8 cellular contexts compared by ENCODE assay signal in the genomic region with DNA sequence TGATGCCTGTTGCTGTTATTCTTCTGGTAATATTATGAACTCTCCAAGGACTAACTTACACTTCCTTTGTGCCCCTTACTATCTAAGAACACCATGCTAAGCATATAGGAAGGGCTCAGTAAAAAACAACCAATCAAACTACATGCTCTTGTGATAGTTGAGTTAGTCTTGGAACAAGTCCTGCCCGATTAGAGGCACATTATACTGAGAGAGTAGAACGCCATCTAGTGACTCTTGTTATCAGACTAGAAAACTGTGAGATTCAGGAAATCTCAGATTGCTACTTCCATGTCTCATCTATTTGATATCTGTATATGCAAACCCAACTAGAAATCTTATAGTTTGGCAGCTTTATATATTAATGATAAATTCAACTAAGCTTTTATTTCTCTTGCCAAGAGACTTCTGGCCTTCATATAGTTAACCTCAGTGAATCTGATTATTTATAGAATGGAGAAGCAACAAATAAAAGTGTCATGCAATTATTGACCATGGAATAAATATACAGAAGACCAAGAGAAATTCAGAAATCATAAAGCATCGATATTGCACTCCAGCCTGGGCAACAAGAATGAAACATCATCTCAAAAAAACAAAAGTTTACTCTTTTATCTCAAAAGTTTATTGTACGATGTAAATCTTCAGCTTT. TPM values are rescaled to one million over a fixed set of nuclear protein-coding genes. Genes with fewer than 3 reads are reported as not detected.
A peak's percentile ranks its signal among the peaks of the same experiment; 100 is the strongest.
DNase-seq lines count a peak whose midpoint lies in the region; TF ChIP-seq lines count a peak whose summit lies in the region.

No MANE protein-coding gene starts in this region.

- no peaks in the 10 kb centered on the region for H3F3A ChIP-seq in MM.1S (ENCODE audit: insufficient read depth, low read length)

- H3K79me2 ChIP-seq in MM.1S (ENCODE audit: low read length) = no peaks in the 10 kb centered on the region

- no peak for TF ChIP-seq POLR2A in Peyer's patch (IDR thresholded peaks at IDR 0.05)

- H3K4me1 ChIP-seq in MM.1S (ENCODE audit: low read length) (peaks cover 7% of the 10 kb centered on the region; the same call in 1 of the 2 replicates), Peyer's patch (no peaks in the 10 kb centered on the region)

- TF ChIP-seq CTCF in MM.1S (IDR thresholded peaks at IDR 0.05; ENCODE audit: low read length) = peak; percentile 71
- TF ChIP-seq CTCF in Peyer's patch (IDR thresholded peaks at IDR 0.05) = peak in 5 of 6 experiments; percentile 24 to 83 (median 67)

- H2AFZ ChIP-seq in MM.1S (ENCODE audit: low read length) = no peak overlapping the region

- no peak overlapping the region for H3K4me2 ChIP-seq in MM.1S (ENCODE audit: low read depth, low read length)

- no peaks in the 10 kb centered on the region for H3K36me3 ChIP-seq in MM.1S (replicated peaks; ENCODE audit: insufficient read depth, low read length)
- no peaks in the 10 kb centered on the region for H3K36me3 ChIP-seq in Peyer's patch
- no peaks in the 10 kb centered on the region for H3K36me3 ChIP-seq in MG63

- H3K4me3 ChIP-seq in MM.1S (ENCODE audit: low read length) (no peak overlapping the region), Peyer's patch (no peak overlapping the region), MG63 (no peak overlapping the region)

- H4K20me1 ChIP-seq in MM.1S (ENCODE audit: insufficient read depth, low read length) = no peaks in the 10 kb centered on the region

- DNase-seq in GDM1 (lab: John Stamatoyannopoulos, UW) (peak; percentile 44), MM.1S (peak; percentile 76), Peyer's patch (no peak), dedifferentiated amniotic fluid mesenchymal stem cell (ENCODE audit: extremely low spot score) (peak; percentile 78), medulla oblongata (ENCODE audit: extremely low spot score) (peak; percentile 89), MG63 (no peak)
- no peak for DNase-seq in stimulated activated CD4-positive, alpha-beta T cell treated with anti-CD3 and anti-CD28 coated beads, Interleukin-4, amount 100 ng/mL, for 4 hours
- no peak for DNase-seq in activated naive CD4-positive, alpha-beta T cell (lab: John Stamatoyannopoulos, UW)

- H3K9ac ChIP-seq in MM.1S (ENCODE audit: low read length) = no peak overlapping the region

- H3K9me3 ChIP-seq in MM.1S (replicated peaks; ENCODE audit: insufficient read depth, low read length) (no peaks in the 10 kb centered on the region), Peyer's patch (no peaks in the 10 kb centered on the region), MG63 (no peaks in the 10 kb centered on the region)

- H3K27ac ChIP-seq in MM.1S (ENCODE audit: low read length) = no peak overlapping the region
- no peak overlapping the region for H3K27ac ChIP-seq in Peyer's patch

- no peaks in the 10 kb centered on the region for H3K9me2 ChIP-seq in MM.1S (replicated peaks; ENCODE audit: insufficient read depth, low read length)

- H3K27me3 ChIP-seq in MM.1S (replicated peaks; ENCODE audit: insufficient read depth, low read length) (no peaks in the 10 kb centered on the region), Peyer's patch (no peaks in the 10 kb centered on the region), MG63 (no peaks in the 10 kb centered on the region)

RNA-seq across cellular contexts. Expression of gene SRRM1, which starts 7.8 kb away (rescaled TPM):
- total RNA-seq in Peyer's patch = 100 to 1,000 TPM; 103 to 404 (median 157) TPM
- total RNA-seq in MG63 (2014; rRNA removed; shearing (Covaris generic); ENCODE audit: low replicate concordance) = 18.1 and 22.6 TPM in 2 replicates

Comparison
In these comparisons a context has a peak if more than half of its experiments do, and no peak if none do; other contexts are left out.
1. DNase-seq: peak in GDM1 (single experiment), MM.1S (single experiment), dedifferentiated amniotic fluid mesenchymal stem cell (single experiment) and medulla oblongata (single experiment); none in Peyer's patch (0 of 3), stimulated activated CD4-positive, alpha-beta T cell treated with anti-CD3 and anti-CD28 coated beads, Interleukin-4, amount 100 ng/mL, for 4 hours (0 of 2), activated naive CD4-positive, alpha-beta T cell (0 of 4) and MG63 (single experiment).